ENCODE assay signal across 28 cellular contexts in the genomic region with DNA sequence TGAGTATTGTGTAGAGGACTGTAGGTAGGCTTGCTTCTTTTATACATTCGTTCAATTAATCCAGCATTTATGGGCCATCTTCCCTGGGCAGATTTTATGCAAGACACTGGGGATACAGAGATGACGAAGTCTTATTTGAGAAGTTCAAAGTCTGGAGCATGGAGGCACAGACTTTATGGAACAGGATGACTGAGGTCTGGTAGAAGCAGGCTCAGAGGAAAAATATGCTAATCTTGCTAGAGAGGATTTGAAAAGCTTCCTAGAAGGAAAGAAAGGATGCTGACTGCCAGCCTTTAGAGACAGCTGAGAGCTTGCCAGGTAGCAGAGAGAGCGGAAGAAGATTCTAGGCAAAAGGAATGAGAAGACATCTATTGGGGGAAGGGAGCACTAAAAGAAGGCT.
"Had no signal": no experiment of that assay in that cellular context is flagged by ENCODE, and none has a peak within 500 bp of the region (broad histone marks: within the 10 kb centered on the region; RNA-seq: fewer than 3 reads in every experiment).

No MANE protein-coding gene starts in this region.

- H3K9me3 ChIP-seq: ascending aorta, body of pancreas had no signal

- H3K27me3 Mint-ChIP-seq: activated CD8-positive, alpha-beta T cell treated with anti-CD3 and anti-CD28 coated beads for 36 hours; activated naive CD4-positive, alpha-beta T cell treated with anti-CD3 and anti-CD28 coated beads, Interleukin-2, amount 50 U/mL, for 24 hours; T-cell had no signal

- H3K36me3 Mint-ChIP-seq: activated naive CD4-positive, alpha-beta T cell treated with anti-CD3 and anti-CD28 coated beads, Interleukin-2, amount 50 U/mL, for 24 hours had no signal

- H3K27me3 ChIP-seq: ascending aorta, body of pancreas, MG63 had no signal

- DNase-seq: activated CD4-positive, alpha-beta T cell treated with anti-CD3 and anti-CD28 coated beads for 4 hours; activated CD8-positive, alpha-beta memory T cell treated with anti-CD3 and anti-CD28 coated beads, Interleukin-2, amount 50 U/mL, for 4 hours; activated CD8-positive, alpha-beta T cell treated with anti-CD3 and anti-CD28 coated beads for 36 hours; activated effector memory CD4-positive, alpha-beta T cell treated with Interleukin-2 at 50 U/mL for 16 hours; activated naive CD4-positive, alpha-beta T cell; body of pancreas; central memory CD4-positive, alpha-beta T cell; MG63; MV-4-11; NCI-H1092 treated with DMSO at 0.1 percent for 48 hours; NCI-H1436; NCI-H1694 treated with DMSO at 0.1 percent for 48 hours; NCI-H2029 treated with DMSO at 0.1 percent for 48 hours; NCI-H345; NCI-H510A; NCI-H526 treated with DMSO at 0.1 percent for 48 hours; NCI-H82; OCI-M1; RPMI8226; T-cell; T-helper 2 cell; WERI-Rb-1 had no signal

- H3K4me3 ChIP-seq: ascending aorta, body of pancreas, MG63, SK-N-MC had no signal

- H3K27ac ChIP-seq: ascending aorta, body of pancreas, SK-N-MC, WERI-Rb-1 had no signal

- ATAC-seq: activated CD4-positive, CD25-positive, alpha-beta regulatory T cell treated with anti-CD3 and anti-CD28 coated beads, Interleukin-2, amount 50 U/mL, for 24 hours; activated CD8-positive, alpha-beta T cell treated with anti-CD3 and anti-CD28 coated beads for 36 hours; body of pancreas; Panc1; Right ventricle myocardium inferior; T-cell had no signal

- H3K4me3 Mint-ChIP-seq: activated CD8-positive, alpha-beta T cell treated with anti-CD3 and anti-CD28 coated beads for 36 hours; activated naive CD4-positive, alpha-beta T cell treated with anti-CD3 and anti-CD28 coated beads, Interleukin-2, amount 50 U/mL, for 24 hours; T-cell had no signal

- H3K36me3 ChIP-seq: ascending aorta, MG63, WERI-Rb-1 had no signal

- H3K27ac Mint-ChIP-seq: activated CD8-positive, alpha-beta T cell treated with anti-CD3 and anti-CD28 coated beads for 36 hours; activated naive CD4-positive, alpha-beta T cell treated with anti-CD3 and anti-CD28 coated beads, Interleukin-2, amount 50 U/mL, for 24 hours; T-cell had no signal
